In genomic region chr15:75104804-75105557, GRCh38 we compare ENCODE assay signal across 8 cellular contexts.
A peak's percentile ranks its signal among the peaks of the same experiment; 100 is the strongest.
DNase-seq lines count a peak whose midpoint lies in the region; ATAC-seq and TF ChIP-seq lines count a peak whose summit lies in the region.

No MANE protein-coding gene starts in this region.

- H3K4me1 ChIP-seq in right atrium auricular region = peaks cover 0 to 10% of the 10 kb centered on the region in 2 donors

- H3K36me3 ChIP-seq in right atrium auricular region (no peaks in the 10 kb centered on the region), H7 (replicated peaks; ENCODE audit: control insufficient read depth, insufficient read depth, low read length) (no peaks in the 10 kb centered on the region)

- no peak for TF ChIP-seq CTCF in right atrium auricular region (IDR thresholded peaks at IDR 0.05)

- DNase-seq in GM03348 (ENCODE audit: low spot score) = peak; percentile 83
- DNase-seq in NCI-H2029 (lab: John Stamatoyannopoulos, UW) = peak; percentile 65
- peak; percentile 59 for DNase-seq in activated T-helper 2 cell treated with anti-CD3 and anti-CD28 coated beads, Interferon-gamma antibody, Interleukin-2, Interleukin-4, amounts not matched to agents 10 μg/mL and 5 μg/mL and 100 μg/mL, durations not matched to agents 14 hours and 24 hours and 36 hours (ENCODE audit: low spot score)
- DNase-seq in right atrium auricular region (ENCODE audit: low spot score) = peak; percentile 59
- peak; percentile 12 for DNase-seq in stimulated activated CD4-positive, alpha-beta T cell treated with anti-CD3 and anti-CD28 coated beads, Interleukin-4, amount 100 ng/mL, for 24 hours
- DNase-seq in H7 = no peak

- H3K27me3 Mint-ChIP-seq in activated T-helper 2 cell treated with anti-CD3 and anti-CD28 coated beads, Interferon-gamma antibody, Interleukin-2, Interleukin-4, amounts not matched to agents 10 μg/mL and 5 μg/mL and 100 μg/mL, durations not matched to agents 14 hours and 24 hours and 36 hours (ENCODE audit: low read depth) = no peaks in the 10 kb centered on the region

- H3K4me3 ChIP-seq in right atrium auricular region (no peak overlapping the region), H7 (ENCODE audit: insufficient read depth, low read depth, low read length) (no peak overlapping the region)

- no peaks in the 10 kb centered on the region for H3K9me3 ChIP-seq in right atrium auricular region

- no peak overlapping the region for H3K4me3 Mint-ChIP-seq in activated T-helper 2 cell treated with anti-CD3 and anti-CD28 coated beads, Interferon-gamma antibody, Interleukin-2, Interleukin-4, amounts not matched to agents 10 μg/mL and 5 μg/mL and 100 μg/mL, durations not matched to agents 14 hours and 24 hours and 36 hours (ENCODE audit: low read depth)

- peaks cover 2% of the 10 kb centered on the region for H3K36me3 Mint-ChIP-seq in activated T-helper 2 cell treated with anti-CD3 and anti-CD28 coated beads, Interferon-gamma antibody, Interleukin-2, Interleukin-4, amounts not matched to agents 10 μg/mL and 5 μg/mL and 100 μg/mL, durations not matched to agents 14 hours and 24 hours and 36 hours (ENCODE audit: low read depth)

- no peaks in the 10 kb centered on the region for H3K9me3 Mint-ChIP-seq in activated T-helper 2 cell treated with anti-CD3 and anti-CD28 coated beads, Interferon-gamma antibody, Interleukin-2, Interleukin-4, amounts not matched to agents 10 μg/mL and 5 μg/mL and 100 μg/mL, durations not matched to agents 14 hours and 24 hours and 36 hours

- H3K4me1 Mint-ChIP-seq in activated T-helper 2 cell treated with anti-CD3 and anti-CD28 coated beads, Interferon-gamma antibody, Interleukin-2, Interleukin-4, amounts not matched to agents 10 μg/mL and 5 μg/mL and 100 μg/mL, durations not matched to agents 14 hours and 24 hours and 36 hours (ENCODE audit: low read depth) = peaks cover 43% of the 10 kb centered on the region

- ATAC-seq in GM21825 (IDR thresholded peaks at IDR 0.05; ENCODE audit: unreplicated experiment) (peak; percentile 42), HG03025 (IDR thresholded peaks at IDR 0.05; ENCODE audit: low FRiP score, unreplicated experiment) (no peak)

- H3K27me3 ChIP-seq in right atrium auricular region (no peaks in the 10 kb centered on the region), H7 (ENCODE audit: control insufficient read depth, insufficient read depth, low read length) (no peaks in the 10 kb centered on the region)

- intact Hi-C loops in activated T-helper 2 cell treated with anti-CD3 and anti-CD28 coated beads, Interferon-gamma antibody, Interleukin-2, Interleukin-4, amounts not matched to agents 10 μg/mL and 5 μg/mL and 100 μg/mL, durations not matched to agents 14 hours and 24 hours and 36 hours (cut with micrococcal nuclease) = loop anchor here (2.0 kb wide), 1 partner anchor 38 kb away; no protein-coding TSS in a partner anchor

- peak overlapping the region; percentile 84 for H3K27ac Mint-ChIP-seq in activated T-helper 2 cell treated with anti-CD3 and anti-CD28 coated beads, Interferon-gamma antibody, Interleukin-2, Interleukin-4, amounts not matched to agents 10 μg/mL and 5 μg/mL and 100 μg/mL, durations not matched to agents 14 hours and 24 hours and 36 hours

- no peak overlapping the region for H3K27ac ChIP-seq in right atrium auricular region
